ENCODE assay signal across 23 cellular contexts in genomic region chr1:180353930-180354329, GRCh38.
DNase-seq lines count a peak whose midpoint lies in the region; ATAC-seq and TF ChIP-seq lines count a peak whose summit lies in the region.
"Had no signal": no experiment of that assay in that cellular context is flagged by ENCODE, and none has a peak within 500 bp of the region (broad histone marks: within the 10 kb centered on the region; RNA-seq: fewer than 3 reads in every experiment).

No MANE protein-coding gene starts in this region.

- ATAC-seq in HG02884 (IDR thresholded peaks at IDR 0.05; ENCODE audit: unreplicated experiment) (no peak), GM19397 (IDR thresholded peaks at IDR 0.05; ENCODE audit: unreplicated experiment) (no peak)
- no peak for ATAC-seq in activated T-cell treated with anti-CD3 and anti-CD28 coated beads, Interleukin-2, amount 50 U/mL, for 4 hours
- ATAC-seq: CD8-positive, alpha-beta T cell had no signal

- DNase-seq in DMS 273 (lab: John Stamatoyannopoulos, UW; ENCODE audit: unreplicated experiment), result peak; percentile 11
- no peak for DNase-seq in DMS 273 treated with DMSO at 0.1 percent for 48 hours (lab: John Stamatoyannopoulos, UW)
- DNase-seq in NCI-H524 treated with DMSO at 0.1 percent for 48 hours (lab: John Stamatoyannopoulos, UW), result peak; percentile 95
- peak; percentile 74 for DNase-seq in endodermal cell
- peak; percentile 58 for DNase-seq in retina
- DNase-seq in activated T-cell treated with anti-CD3 and anti-CD28 coated beads, Interleukin-2, amount 50 U/mL, for 4 hours, result no peak
- DNase-seq: activated CD4-positive, alpha-beta T cell treated with anti-CD3 and anti-CD28 coated beads, Interleukin-2, amount 50 U/mL, for 1 hour; CD8-positive, alpha-beta T cell; cerebellar nuclear complex; erythroblast; foreskin melanocyte; Kasumi-1; NCI-H2029; NCI-H510A treated with DMSO at 0.1 percent for 48 hours; nucleus accumbens; stimulated activated naive CD4-positive, alpha-beta T cell; tibial artery had no signal

- H3K27me3 Mint-ChIP-seq in endodermal cell (ENCODE audit: insufficient read depth), result peaks cover 37% of the 10 kb centered on the region
- no peaks in the 10 kb centered on the region for H3K27me3 Mint-ChIP-seq in activated T-cell treated with anti-CD3 and anti-CD28 coated beads, Interleukin-2, amount 50 U/mL, for 4 hours (ENCODE audit: low read depth)
- H3K27me3 Mint-ChIP-seq: activated naive CD8-positive, alpha-beta T cell had no signal

- no peak overlapping the region for H3K27ac ChIP-seq in endodermal cell (ENCODE audit: low read depth, low read length)
- H3K27ac ChIP-seq: 22Rv1, tibial artery, VCaP had no signal

- no peak for TF ChIP-seq CTCF in endodermal cell (conservative IDR thresholded peaks at IDR 0.05)

- no peaks in the 10 kb centered on the region for H3K4me1 ChIP-seq in endodermal cell (ENCODE audit: control insufficient read depth, insufficient read depth, low read length)

- H3K4me3 Mint-ChIP-seq in endodermal cell, result no peak overlapping the region
- H3K4me3 Mint-ChIP-seq in activated T-cell treated with anti-CD3 and anti-CD28 coated beads, Interleukin-2, amount 50 U/mL, for 4 hours, result no peak overlapping the region
- H3K4me3 Mint-ChIP-seq: activated naive CD8-positive, alpha-beta T cell; CD8-positive, alpha-beta T cell had no signal

- no peak overlapping the region for H3K4me3 ChIP-seq in endodermal cell (ENCODE audit: low read length)
- H3K4me3 ChIP-seq: smooth muscle cell, tibial artery had no signal

- H3K36me3 ChIP-seq in endodermal cell (ENCODE audit: control insufficient read depth, insufficient read depth, low read length), result no peaks in the 10 kb centered on the region
- H3K36me3 ChIP-seq: tibial artery had no signal

- H3K36me3 Mint-ChIP-seq in endodermal cell (ENCODE audit: low read depth), result no peaks in the 10 kb centered on the region
- H3K36me3 Mint-ChIP-seq in activated T-cell treated with anti-CD3 and anti-CD28 coated beads, Interleukin-2, amount 50 U/mL, for 4 hours (ENCODE audit: insufficient read depth), result no peaks in the 10 kb centered on the region

- peaks cover 1% of the 10 kb centered on the region for H3K9me3 Mint-ChIP-seq in endodermal cell
- H3K9me3 Mint-ChIP-seq in activated T-cell treated with anti-CD3 and anti-CD28 coated beads, Interleukin-2, amount 50 U/mL, for 4 hours, result no peaks in the 10 kb centered on the region
- H3K9me3 Mint-ChIP-seq: CD8-positive, alpha-beta T cell had no signal

- H3K27ac Mint-ChIP-seq in endodermal cell, result no peak overlapping the region
- H3K27ac Mint-ChIP-seq: activated naive CD8-positive, alpha-beta T cell; CD8-positive, alpha-beta T cell had no signal

- no peaks in the 10 kb centered on the region for H3K9me3 ChIP-seq in endodermal cell (ENCODE audit: control insufficient read depth, low read length)
- H3K9me3 ChIP-seq: tibial artery had no signal

- no peak overlapping the region for H3K9ac ChIP-seq in endodermal cell (ENCODE audit: extremely low read depth, low read length, poor library complexity, severe bottlenecking)

- peaks cover 32% of the 10 kb centered on the region for H3K27me3 ChIP-seq in endodermal cell (ENCODE audit: control insufficient read depth, insufficient read depth, low read length, poor library complexity, severe bottlenecking)
- H3K27me3 ChIP-seq: tibial artery had no signal

- WGBS in endodermal cell (ENCODE audit: insufficient coverage in 1 of 2, insufficient read length in 1 of 2), 2 experiments, result 0 to 12% methylated on average over 1 to 2 of the region's 2 CpGs

- peaks cover 16% of the 10 kb centered on the region for H3K4me1 Mint-ChIP-seq in endodermal cell
- peaks cover 8% of the 10 kb centered on the region for H3K4me1 Mint-ChIP-seq in activated T-cell treated with anti-CD3 and anti-CD28 coated beads, Interleukin-2, amount 50 U/mL, for 4 hours (ENCODE audit: low read depth)

Comparison
In these comparisons a context has a peak if more than half of its experiments do, and no peak if none do; other contexts are left out.
1. DNase-seq: peak in DMS 273 (single experiment), NCI-H524 treated with DMSO at 0.1 percent for 48 hours (single experiment), endodermal cell (single experiment) and retina (single experiment); none in DMS 273 treated with DMSO at 0.1 percent for 48 hours (single experiment) and activated T-cell treated with anti-CD3 and anti-CD28 coated beads, Interleukin-2, amount 50 U/mL, for 4 hours (single experiment).